In the genomic region with DNA sequence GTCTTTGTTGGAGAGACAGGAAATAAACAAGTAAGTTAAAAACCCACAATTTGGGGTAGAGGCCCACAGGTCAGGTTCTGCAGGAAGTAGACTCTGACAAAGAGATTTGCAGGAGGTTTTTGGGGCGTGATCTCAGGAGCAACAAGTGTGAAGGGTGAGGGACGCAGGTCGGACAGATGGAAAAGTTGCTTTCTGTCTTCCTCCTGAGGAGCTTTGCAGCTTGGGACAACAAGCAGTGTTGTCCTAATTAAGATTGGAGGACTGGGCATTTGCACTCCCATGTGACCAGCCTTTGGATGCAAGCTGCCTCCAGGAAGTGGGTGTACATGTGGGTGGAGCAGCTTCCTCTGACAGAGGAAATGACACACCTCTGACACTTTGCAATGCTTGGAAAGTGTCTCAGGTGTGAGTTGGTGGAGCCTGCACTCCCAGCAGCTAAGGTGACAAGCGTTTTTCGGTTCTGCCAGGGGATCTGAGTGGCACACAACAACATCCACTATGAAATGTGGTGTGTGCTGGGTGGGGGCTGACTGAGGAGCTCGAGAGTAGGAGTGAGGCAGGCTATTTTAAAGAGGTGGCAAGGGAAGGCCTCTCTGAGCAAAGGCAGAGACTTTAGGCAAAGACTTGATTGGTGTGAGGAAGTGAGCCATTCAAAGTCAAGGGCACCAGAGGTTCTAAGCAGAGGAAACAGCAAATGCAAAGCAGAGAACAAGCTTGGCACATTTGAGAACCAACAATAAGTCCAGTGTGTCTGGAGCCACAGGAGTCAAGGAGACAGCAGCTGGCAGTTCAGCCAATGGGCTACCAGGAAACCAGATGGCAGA, we compare ENCODE assay signal across 9 cellular contexts.
A peak's percentile ranks its signal among the peaks of the same experiment; 100 is the strongest.
DNase-seq lines count a peak whose midpoint lies in the region; FAIRE-seq and TF ChIP-seq lines count a peak whose summit lies in the region.
"Had no signal": no experiment of that assay in that cellular context is flagged by ENCODE, and none has a peak within 500 bp of the region (broad histone marks: within the 10 kb centered on the region; RNA-seq: fewer than 3 reads in every experiment).

No MANE protein-coding gene starts in this region.

- H3K36me3 ChIP-seq in effector memory CD4-positive, alpha-beta T cell (ENCODE audit: control insufficient read depth, insufficient read depth, low read length): no peaks in the 10 kb centered on the region
- no peaks in the 10 kb centered on the region for H3K36me3 ChIP-seq in adrenal gland (replicated peaks in 1 of 2)

- intact Hi-C loops in adrenal gland (cut with DNase I): no loop called here

- no peaks in the 10 kb centered on the region for H3K27me3 ChIP-seq in effector memory CD4-positive, alpha-beta T cell (replicated peaks; ENCODE audit: control insufficient read depth, insufficient read depth, low read length, poor library complexity, severe bottlenecking)
- no peaks in the 10 kb centered on the region for H3K27me3 ChIP-seq in adrenal gland

- peak overlapping the region; percentile 45 for H3K4me3 ChIP-seq in effector memory CD4-positive, alpha-beta T cell (ENCODE audit: insufficient read depth, low read depth, low read length, poor library complexity, severe bottlenecking)
- no peak overlapping the region for H3K4me3 ChIP-seq in adrenal gland

- WGBS in adrenal gland, 4 donors: 77 to 91% (median 85%) methylated on average over 6 of the region's 6 CpGs

- TF ChIP-seq POLR2A in adrenal gland (IDR thresholded peaks at IDR 0.05): no peak

- TF ChIP-seq CTCF in adrenal gland (IDR thresholded peaks at IDR 0.05): no peak
- TF ChIP-seq CTCF in D721Med (IDR thresholded peaks at IDR 0.05; ENCODE audit: insufficient read depth, missing control alignments): no peak

- H3K9me3 ChIP-seq in effector memory CD4-positive, alpha-beta T cell (ENCODE audit: control insufficient read depth, low read length): no peaks in the 10 kb centered on the region
- H3K9me3 ChIP-seq in adrenal gland (replicated peaks in 1 of 3): no peaks in the 10 kb centered on the region

- peak overlapping the region; percentile 86 for H3K27ac ChIP-seq in effector memory CD4-positive, alpha-beta T cell (ENCODE audit: insufficient read depth, low read length, poor library complexity, severe bottlenecking)
- H3K27ac ChIP-seq in adrenal gland: peak overlapping the region in 1 of 5 donors; percentile 13
- H3K27ac ChIP-seq: 22Rv1 had no signal

- peaks cover 90% of the 10 kb centered on the region for H3K4me1 ChIP-seq in effector memory CD4-positive, alpha-beta T cell (ENCODE audit: control insufficient read depth, insufficient read depth, low read length, poor library complexity, severe bottlenecking)
- peaks cover 0 to under 1% of the 10 kb centered on the region in 2 donors for H3K4me1 ChIP-seq in adrenal gland (replicated peaks in 1 of 2)

- FAIRE-seq in D721Med (lab: Jason Lieb, UNC): no peak

- DNase-seq in DMS 273 (lab: John Stamatoyannopoulos, UW; ENCODE audit: unreplicated experiment) (peak; percentile 21), DMS 273 treated with DMSO at 0.1 percent for 48 hours (lab: John Stamatoyannopoulos, UW) (no peak), adrenal gland (no peak), middle frontal gyrus (ENCODE audit: extremely low spot score, low spot score) (no peak), D721Med (ENCODE audit: insufficient read length, low spot score) (no peak)
- peak; percentile 78 to 79 for DNase-seq in activated CD4-positive, alpha-beta T cell treated with anti-CD3 and anti-CD28 coated beads for 4 hours
- peak; percentile 64 to 76 (median 70) for DNase-seq in effector memory CD4-positive, alpha-beta T cell
- peak; percentile 65 for DNase-seq in stimulated activated CD4-positive, alpha-beta T cell treated with anti-CD3 and anti-CD28 coated beads, Interleukin-4, amount 100 ng/mL, for 1 hour

Comparison
In these comparisons a context has a peak if more than half of its experiments do, and no peak if none do; other contexts are left out.
1. DNase-seq: peak in DMS 273 (single experiment), activated CD4-positive, alpha-beta T cell treated with anti-CD3 and anti-CD28 coated beads for 4 hours (2 of 2), effector memory CD4-positive, alpha-beta T cell (3 of 3) and stimulated activated CD4-positive, alpha-beta T cell treated with anti-CD3 and anti-CD28 coated beads, Interleukin-4, amount 100 ng/mL, for 1 hour (single experiment); none in DMS 273 treated with DMSO at 0.1 percent for 48 hours (single experiment), adrenal gland (0 of 7), middle frontal gyrus (single experiment) and D721Med (single experiment).